Comparison of ENCODE assay signal across 8 cellular contexts in genomic region chr1:109041614-109042473, GRCh38. TPM values are rescaled to one million over a fixed set of nuclear protein-coding genes. Genes with fewer than 3 reads are reported as not detected.
DNase-seq lines count a peak whose midpoint lies in the region; ATAC-seq and TF ChIP-seq lines count a peak whose summit lies in the region.

Gene WDR47, minus strand, starts transcription at chr1:109042102. Its CDS starts 18,590 bp downstream, at chr1:109023512.

- in situ Hi-C loops in GM13977 (cut with MboI; ENCODE audit: low pct_unique_long_range_greater_than_20kb, low sequenced_read_pairs, unreplicated experiment): no loop called here

- peak in 1 of 4 donors; percentile 12 for TF ChIP-seq EP300 in upper lobe of left lung (IDR thresholded peaks at IDR 0.05)

- intact Hi-C loops in left cardiac atrium (cut with DNase I) (no loop called here), posterior vena cava (cut with DNase I) (no loop called here)

- ATAC-seq in HG02870 (IDR thresholded peaks at IDR 0.05; ENCODE audit: unreplicated experiment) (peak; percentile 94), left cardiac atrium (peak; percentile 98 to 99), upper lobe of left lung (ENCODE audit: low FRiP score in 2 of 2) (peak; percentile 98 to 99)

- no peak for TF ChIP-seq CTCF in GM13977 (IDR thresholded peaks at IDR 0.05; ENCODE audit: extremely low read depth, insufficient read depth, missing control alignments)
- TF ChIP-seq CTCF in upper lobe of left lung (IDR thresholded peaks at IDR 0.05): peak in 1 of 6 experiments; percentile 13

- no peaks in the 10 kb centered on the region for H3K27me3 ChIP-seq in upper lobe of left lung

- WGBS in upper lobe of left lung, 2 donors: 2% methylated on average over 54 of the region's 90 CpGs; no CpG with 5 or more reads in 1 of the 2 donors

- DNase-seq in GM13977 (ENCODE audit: low spot score) (peak; percentile 99), NCI-H146 (lab: John Stamatoyannopoulos, UW) (peak; percentile 96), T-helper 1 cell (peak; percentile 93 to 97 (median 96)), amniotic stem cell (lab: John Stamatoyannopoulos, UW) (peak; percentile 88), left cardiac atrium (peak; percentile 96), posterior vena cava (ENCODE audit: low spot score) (peak; percentile 98), upper lobe of left lung (peak; percentile 99)

- peak within 1 kb of the TSS; percentile 85 to 93 (median 86) for H3K27ac ChIP-seq in upper lobe of left lung

- TF ChIP-seq POLR2A in upper lobe of left lung (IDR thresholded peaks at IDR 0.05): peak in 3 of 4 donors; percentile 87 to 98 (median 91)

- no peaks in the 10 kb centered on the region for H3K9me3 ChIP-seq in upper lobe of left lung

- H3K4me3 ChIP-seq in upper lobe of left lung: peak within 1 kb of the TSS; percentile 76 to 100 (median 91)

- no peaks in the 10 kb centered on the region for H3K36me3 ChIP-seq in upper lobe of left lung

- peaks cover 0 to 15% (median 13%) of the 10 kb centered on the region in 4 donors for H3K4me1 ChIP-seq in upper lobe of left lung

RNA-seq across cellular contexts. Expression of gene WDR47, which starts in this region (rescaled TPM):
- total RNA-seq in left cardiac atrium: 10 to 100 TPM; 12.2 to 14.8 TPM
- total RNA-seq in posterior vena cava: 10 to 100 TPM; 18.6 to 21.2 TPM
- 10 to 100 TPM in 4 of 6 donors, 1 to 10 TPM in 2; 5.2 to 21.0 (median 13.9) TPM for total RNA-seq in upper lobe of left lung

Comparison
In these comparisons a context has a peak if more than half of its experiments do, and no peak if none do; other contexts are left out.
1. Peak in every context shown above with its lines: DNase-seq, ATAC-seq, H3K4me3 ChIP-seq and H3K27ac ChIP-seq.